In the genomic region with DNA sequence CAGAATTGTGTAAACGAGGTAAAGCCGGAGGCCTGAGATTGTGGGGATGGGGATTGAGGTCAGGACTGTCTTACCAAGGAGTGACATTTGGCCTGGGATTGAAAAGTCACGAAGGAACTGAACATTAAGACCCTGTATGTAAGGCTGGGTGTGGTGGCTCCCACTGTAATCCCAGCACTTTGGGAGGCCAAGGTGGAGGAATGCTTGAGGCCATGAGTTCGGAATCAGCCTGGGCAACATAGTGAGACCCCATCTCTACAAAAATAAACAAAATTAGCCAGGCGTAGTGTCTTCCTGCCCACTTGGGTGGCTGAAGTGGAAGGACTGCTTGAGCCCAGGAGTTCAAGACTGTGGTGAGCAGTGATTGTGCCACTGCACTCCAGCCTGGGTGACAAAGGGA, we compare ENCODE assay signal across 2 cellular contexts.
A peak's percentile ranks its signal among the peaks of the same experiment; 100 is the strongest.
TF ChIP-seq lines count a peak whose summit lies in the region.

No MANE protein-coding gene starts in this region.

TF ChIP-seq in HepG2, 621 proteins besides CTCF, POLR2A, EP300 and RAD21:
- TF ChIP-seq ADNP (CRISPR knock-in tag; IDR thresholded peaks at IDR 0.05) (no peak), ATF7 (IDR thresholded peaks at IDR 0.05) (no peak), ATF7 (CRISPR knock-in tag; IDR thresholded peaks at IDR 0.05) (no peak), ZNF121 (CRISPR knock-in tag; IDR thresholded peaks at IDR 0.05) (peak; percentile 54; the same call in 1 of the 2 replicates), IRX3 (CRISPR knock-in tag; IDR thresholded peaks at IDR 0.05; ENCODE audit: borderline replicate concordance, low read depth) (no peak), ZNF773 (CRISPR knock-in tag; IDR thresholded peaks at IDR 0.05; ENCODE audit: borderline replicate concordance) (no peak), ELF4 (CRISPR knock-in tag; IDR thresholded peaks at IDR 0.05; ENCODE audit: borderline replicate concordance) (no peak)

TF ChIP-seq in WTC11, 78 proteins besides CTCF, POLR2A, EP300 and RAD21:
- TF ChIP-seq ZNF317 (CRISPR knock-in tag; IDR thresholded peaks at IDR 0.05; ENCODE audit: borderline replicate concordance, low read depth) (no peak), ZNF121 (CRISPR knock-in tag; IDR thresholded peaks at IDR 0.05) (peak; percentile 40; the same call in 1 of the 2 replicates), MYBL2 (CRISPR knock-in tag; IDR thresholded peaks at IDR 0.05) (no peak)
- TF ChIP-seq, protein P1, sequence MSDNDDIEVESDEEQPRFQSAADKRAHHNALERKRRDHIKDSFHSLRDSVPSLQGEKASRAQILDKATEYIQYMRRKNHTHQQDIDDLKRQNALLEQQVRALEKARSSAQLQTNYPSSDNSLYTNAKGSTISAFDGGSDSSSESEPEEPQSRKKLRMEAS (CRISPR knock-in tag; IDR thresholded peaks at IDR 0.05), result no peak
